Comparison of ENCODE assay signal across 28 cellular contexts in genomic region chr14:80152166-80152565, GRCh38. TPM values are rescaled to one million over a fixed set of nuclear protein-coding genes. Genes with fewer than 3 reads are reported as not detected.
"Had no signal": no experiment of that assay in that cellular context is flagged by ENCODE, and none has a peak within 500 bp of the region (broad histone marks: within the 10 kb centered on the region; RNA-seq: fewer than 3 reads in every experiment).

No MANE protein-coding gene starts in this region.

- H3K27ac Mint-ChIP-seq: activated CD8-positive, alpha-beta T cell treated with anti-CD3 and anti-CD28 coated beads for 36 hours; activated naive CD4-positive, alpha-beta T cell treated with anti-CD3 and anti-CD28 coated beads, Interleukin-2, amount 50 U/mL, for 24 hours; T-helper 1 cell treated with Interleukin-12 subunit alpha and Interleukin-12 subunit beta and Interleukin-4 antibody, amounts not matched to agents 30 μg/mL and 1 μg/mL, for 36 hours had no signal

- DNase-seq: activated CD4-positive, alpha-beta T cell treated with anti-CD3 and anti-CD28 coated beads for 4 hours; activated CD8-positive, alpha-beta memory T cell treated with anti-CD3 and anti-CD28 coated beads, Interleukin-2, amount 50 U/mL, for 4 hours; activated CD8-positive, alpha-beta T cell treated with anti-CD3 and anti-CD28 coated beads for 36 hours; activated effector memory CD4-positive, alpha-beta T cell treated with Interleukin-2 at 50 U/mL for 16 hours; activated naive CD4-positive, alpha-beta T cell; amniotic stem cell; body of pancreas; MG63; MV-4-11; NCI-H1092 treated with DMSO at 0.1 percent for 48 hours; NCI-H1417 treated with DMSO at 0.1 percent for 48 hours; NCI-H1694; NCI-H2029; NCI-H2107; NCI-H2171 treated with DMSO at 0.1 percent for 48 hours; NCI-H345; NCI-H510A; NCI-H526 treated with DMSO at 0.1 percent for 48 hours; NCI-H82; OCI-M1; SHP77 had no signal

- H3K4me3 ChIP-seq: ascending aorta, body of pancreas, cardiac muscle cell, MG63, SJSA1 had no signal

- H3K4me3 Mint-ChIP-seq: activated CD8-positive, alpha-beta T cell treated with anti-CD3 and anti-CD28 coated beads for 36 hours; activated naive CD4-positive, alpha-beta T cell treated with anti-CD3 and anti-CD28 coated beads, Interleukin-2, amount 50 U/mL, for 24 hours; T-helper 1 cell treated with Interleukin-12 subunit alpha and Interleukin-12 subunit beta and Interleukin-4 antibody, amounts not matched to agents 30 μg/mL and 1 μg/mL, for 36 hours had no signal

- ATAC-seq: activated CD4-positive, CD25-positive, alpha-beta regulatory T cell treated with anti-CD3 and anti-CD28 coated beads, Interleukin-2, amount 50 U/mL, for 24 hours; activated CD8-positive, alpha-beta T cell treated with anti-CD3 and anti-CD28 coated beads for 36 hours; body of pancreas had no signal

- H3K27me3 ChIP-seq: ascending aorta, body of pancreas, cardiac muscle cell, MG63, SJSA1 had no signal

- H3K4me1 ChIP-seq: ascending aorta, body of pancreas, SJSA1 had no signal

- H3K27ac ChIP-seq: ascending aorta, body of pancreas, cardiac muscle cell, SJSA1 had no signal

- H3K36me3 Mint-ChIP-seq: activated naive CD4-positive, alpha-beta T cell treated with anti-CD3 and anti-CD28 coated beads, Interleukin-2, amount 50 U/mL, for 24 hours had no signal

- H3K9me3 ChIP-seq: ascending aorta, body of pancreas, MG63, SJSA1 had no signal

- FAIRE-seq: RCC 7860 had no signal

- H3K4me1 Mint-ChIP-seq: activated naive CD4-positive, alpha-beta T cell treated with anti-CD3 and anti-CD28 coated beads, Interleukin-2, amount 50 U/mL, for 24 hours had no signal

- H3K36me3 ChIP-seq: ascending aorta, cardiac muscle cell, MG63, SJSA1 had no signal

- H3K27me3 Mint-ChIP-seq: activated CD8-positive, alpha-beta T cell treated with anti-CD3 and anti-CD28 coated beads for 36 hours had no signal

RNA-seq across cellular contexts. Expression of gene DIO2, which starts 59.1 kb away (rescaled TPM):
- total RNA-seq: activated CD8-positive, alpha-beta T cell treated with anti-CD3 and anti-CD28 coated beads for 36 hours had no signal
